In the genomic region with DNA sequence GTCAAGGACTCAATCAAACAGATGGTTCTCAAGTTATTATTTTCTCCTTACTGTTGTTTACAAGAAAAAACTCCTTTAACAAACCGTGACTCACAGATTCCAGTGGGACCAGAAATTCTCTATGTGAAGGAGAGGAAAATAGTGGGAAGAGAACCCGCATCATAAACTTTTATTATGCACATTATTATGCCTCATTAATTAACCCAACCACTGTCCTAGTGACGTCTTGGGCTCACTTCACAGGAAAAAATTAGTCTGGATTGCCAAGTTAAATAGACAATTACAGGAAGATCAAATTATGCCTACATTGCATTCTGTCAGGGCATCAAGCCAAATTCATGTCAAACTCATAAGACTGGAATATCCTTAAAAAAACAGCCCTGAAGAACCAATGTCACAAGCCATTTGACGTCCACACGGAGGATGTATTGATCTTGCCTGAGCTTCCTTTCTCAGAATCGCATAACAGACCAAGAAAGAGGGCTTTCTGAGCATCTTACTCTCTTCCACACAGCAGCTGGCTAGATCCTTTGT, we compare ENCODE assay signal across 11 cellular contexts.
DNase-seq lines count a peak whose midpoint lies in the region; ATAC-seq, FAIRE-seq and TF ChIP-seq lines count a peak whose summit lies in the region.
"Had no signal": no experiment of that assay in that cellular context is flagged by ENCODE, and none has a peak within 500 bp of the region (broad histone marks: within the 10 kb centered on the region; RNA-seq: fewer than 3 reads in every experiment).

No MANE protein-coding gene starts in this region.

- TF ChIP-seq CTCF in astrocyte (IDR thresholded peaks at IDR 0.05; ENCODE audit: insufficient read depth, low read depth, low read length) = no peak
- TF ChIP-seq CTCF in gastroesophageal sphincter (IDR thresholded peaks at IDR 0.05) = no peak

- H3K27me3 Mint-ChIP-seq in astrocyte (ENCODE audit: low read depth, unreplicated experiment) = no peaks in the 10 kb centered on the region
- peaks cover 16 to 37% of the 10 kb centered on the region in 2 donors for H3K27me3 Mint-ChIP-seq in natural killer cell treated with Interleukin-12 subunit alpha and Interleukin-12 subunit beta and Interleukin-15 and Interleukin-18, amount 100 ng/mL, for 72 hours

- H4K20me1 ChIP-seq in astrocyte (ENCODE audit: insufficient read depth, low read length) = no peaks in the 10 kb centered on the region

- H3K9ac ChIP-seq in astrocyte (ENCODE audit: low read length) = no peak overlapping the region

- H3K27ac ChIP-seq in astrocyte (ENCODE audit: low read depth, low read length) (no peak overlapping the region), gastroesophageal sphincter (peak overlapping the region in 1 of 4 donors; percentile 20)
- H3K27ac ChIP-seq: epithelial cell of prostate, WERI-Rb-1 had no signal

- TF ChIP-seq POLR2A in gastroesophageal sphincter (IDR thresholded peaks at IDR 0.05) = no peak

- H3K9me3 ChIP-seq in astrocyte (ENCODE audit: insufficient read depth, low read depth, low read length) (no peaks in the 10 kb centered on the region), gastroesophageal sphincter (no peaks in the 10 kb centered on the region)

- no peak overlapping the region for H2AFZ ChIP-seq in astrocyte (ENCODE audit: low read depth, low read length)

- H3K4me1 ChIP-seq in astrocyte (ENCODE audit: insufficient read depth, low read length) (no peaks in the 10 kb centered on the region), gastroesophageal sphincter (peaks cover 0 to 21% (median 0%) of the 10 kb centered on the region in 3 donors)

- no peak overlapping the region for H3K4me3 ChIP-seq in astrocyte (ENCODE audit: insufficient read depth, low read depth, low read length)
- H3K4me3 ChIP-seq in gastroesophageal sphincter = no peak overlapping the region

- no peak overlapping the region for H3K4me3 Mint-ChIP-seq in astrocyte (ENCODE audit: unreplicated experiment)
- H3K4me3 Mint-ChIP-seq in natural killer cell treated with Interleukin-12 subunit alpha and Interleukin-12 subunit beta and Interleukin-15 and Interleukin-18, amount 100 ng/mL, for 72 hours = no peak overlapping the region

- H3K4me2 ChIP-seq in astrocyte (ENCODE audit: low read length) = no peak overlapping the region

- peak; percentile 60 for DNase-seq in DMS153 (lab: John Stamatoyannopoulos, UW)
- peak; percentile 36 for DNase-seq in NCI-H1092 treated with DMSO at 0.1 percent for 48 hours (lab: John Stamatoyannopoulos, UW)
- DNase-seq in astrocyte (ENCODE audit: low read depth) = peak; percentile 94
- no peak for DNase-seq in left lobe of liver (ENCODE audit: low spot score)
- DNase-seq in T-helper 9 cell = no peak
- DNase-seq in natural killer cell treated with Interleukin-12 subunit alpha and Interleukin-12 subunit beta and Interleukin-15 and Interleukin-18, amount 100 ng/mL, for 72 hours (ENCODE audit: low spot score) = no peak
- DNase-seq: NCI-H2227 treated with DMSO at 0.1 percent for 48 hours, WERI-Rb-1 had no signal

- H3K36me3 ChIP-seq in astrocyte (ENCODE audit: insufficient read depth, low read length) = no peaks in the 10 kb centered on the region
- H3K36me3 ChIP-seq in gastroesophageal sphincter = no peaks in the 10 kb centered on the region
- H3K36me3 ChIP-seq: WERI-Rb-1 had no signal

- peaks cover 16% of the 10 kb centered on the region for H3K9me3 Mint-ChIP-seq in astrocyte (ENCODE audit: unreplicated experiment)
- H3K9me3 Mint-ChIP-seq in natural killer cell treated with Interleukin-12 subunit alpha and Interleukin-12 subunit beta and Interleukin-15 and Interleukin-18, amount 100 ng/mL, for 72 hours = no peaks in the 10 kb centered on the region

- H3K79me2 ChIP-seq in astrocyte (ENCODE audit: insufficient read depth, low read length) = no peaks in the 10 kb centered on the region

- peaks cover 7% of the 10 kb centered on the region for H3K4me1 Mint-ChIP-seq in astrocyte (ENCODE audit: low read depth, unreplicated experiment)
- no peaks in the 10 kb centered on the region for H3K4me1 Mint-ChIP-seq in natural killer cell treated with Interleukin-12 subunit alpha and Interleukin-12 subunit beta and Interleukin-15 and Interleukin-18, amount 100 ng/mL, for 72 hours (ENCODE audit: low read depth in 2 of 2)

- TF ChIP-seq EP300 in gastroesophageal sphincter (IDR thresholded peaks at IDR 0.05) = no peak

- no peaks in the 10 kb centered on the region for H3K27me3 ChIP-seq in astrocyte (ENCODE audit: insufficient read depth, low read length)
- no peaks in the 10 kb centered on the region for H3K27me3 ChIP-seq in gastroesophageal sphincter

- H3K36me3 Mint-ChIP-seq in astrocyte (ENCODE audit: low read depth, unreplicated experiment) = no peaks in the 10 kb centered on the region
- H3K36me3 Mint-ChIP-seq in natural killer cell treated with Interleukin-12 subunit alpha and Interleukin-12 subunit beta and Interleukin-15 and Interleukin-18, amount 100 ng/mL, for 72 hours = peaks cover 7% of the 10 kb centered on the region

- no peak for FAIRE-seq in astrocyte (lab: Jason Lieb, UNC)

- WGBS in gastroesophageal sphincter (ENCODE audit: low coverage in 1 of 2), 2 donors = 43 to 53% methylated on average over 5 to 6 of the region's 6 CpGs

- H3K27ac Mint-ChIP-seq in astrocyte (ENCODE audit: unreplicated experiment) = no peak overlapping the region
- H3K27ac Mint-ChIP-seq in natural killer cell treated with Interleukin-12 subunit alpha and Interleukin-12 subunit beta and Interleukin-15 and Interleukin-18, amount 100 ng/mL, for 72 hours = no peak overlapping the region

- ATAC-seq in left lobe of liver = peak; percentile 51
- no peak for ATAC-seq in GM21367 (IDR thresholded peaks at IDR 0.05; ENCODE audit: unreplicated experiment)
- ATAC-seq in natural killer cell treated with Interleukin-12 subunit alpha and Interleukin-12 subunit beta and Interleukin-15 and Interleukin-18, amount 100 ng/mL, for 72 hours = no peak
- ATAC-seq in gastroesophageal sphincter = no peak

Comparison
In these comparisons a context has a peak if more than half of its experiments do, and no peak if none do; other contexts are left out.
1. DNase-seq: peak in DMS153 (single experiment), NCI-H1092 treated with DMSO at 0.1 percent for 48 hours (single experiment) and astrocyte (single experiment); none in left lobe of liver (single experiment), T-helper 9 cell (single experiment) and natural killer cell treated with Interleukin-12 subunit alpha and Interleukin-12 subunit beta and Interleukin-15 and Interleukin-18, amount 100 ng/mL, for 72 hours (single experiment).